ENCODE assay signal across 23 cellular contexts in the genomic region with DNA sequence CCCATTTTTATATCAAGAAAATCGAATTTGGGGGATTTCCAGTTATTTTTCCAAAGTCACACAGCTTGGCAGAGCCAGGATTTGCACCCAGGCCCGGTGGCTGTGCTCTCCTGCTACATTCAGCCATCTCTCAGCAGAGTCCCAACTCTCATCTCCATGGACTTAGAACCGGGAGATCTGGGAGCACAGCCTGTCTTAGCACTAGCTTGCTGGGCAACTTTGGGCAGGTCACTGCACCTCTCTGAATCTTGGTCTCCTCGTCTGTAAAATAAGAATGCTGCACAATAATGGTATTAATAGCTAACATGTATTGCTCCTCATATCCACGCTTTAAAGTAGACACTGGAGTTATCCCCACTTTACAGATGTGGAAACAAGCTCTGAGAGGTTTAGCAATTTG. TPM values are rescaled to one million over a fixed set of nuclear protein-coding genes. Genes with fewer than 3 reads are reported as not detected.
"Had no signal": no experiment of that assay in that cellular context is flagged by ENCODE, and none has a peak within 500 bp of the region (broad histone marks: within the 10 kb centered on the region; RNA-seq: fewer than 3 reads in every experiment).

No MANE protein-coding gene starts in this region.

- H3K27ac ChIP-seq: KMS-11 had no signal

- DNase-seq: IMR-90, MV-4-11, NCI-H1048, NCI-H1105, NCI-H1417, NCI-H1436 treated with DMSO at 0.1 percent for 48 hours, NCI-H187 treated with DMSO at 0.1 percent for 48 hours, NCI-H2029 treated with DMSO at 0.1 percent for 48 hours, NCI-H2171 treated with DMSO at 0.1 percent for 48 hours, NCI-H345, NCI-H524, NCI-H526 treated with DMSO at 0.1 percent for 48 hours, NCI-H748 treated with DMSO at 0.1 percent for 48 hours, RPMI8226, SHP77, SK-N-SH, SW 1271 had no signal

- H3K9ac ChIP-seq: KMS-11, SK-N-SH had no signal

- H3K9me3 ChIP-seq: SK-N-SH had no signal

- H3K4me2 ChIP-seq: KMS-11, SK-N-SH had no signal

- FAIRE-seq: RCC 7860 had no signal

RNA-seq across cellular contexts. Expression of gene PAX7, which starts 47.8 kb away (rescaled TPM):
- total RNA-seq: HT-29, IMR-90, LHCN-M2, MCF 10A, SK-MEL-5 had no signal
- polyA plus RNA-seq: IMR-90, SK-N-SH had no signal
